Comparison of ENCODE assay signal across 8 cellular contexts in the genomic region with DNA sequence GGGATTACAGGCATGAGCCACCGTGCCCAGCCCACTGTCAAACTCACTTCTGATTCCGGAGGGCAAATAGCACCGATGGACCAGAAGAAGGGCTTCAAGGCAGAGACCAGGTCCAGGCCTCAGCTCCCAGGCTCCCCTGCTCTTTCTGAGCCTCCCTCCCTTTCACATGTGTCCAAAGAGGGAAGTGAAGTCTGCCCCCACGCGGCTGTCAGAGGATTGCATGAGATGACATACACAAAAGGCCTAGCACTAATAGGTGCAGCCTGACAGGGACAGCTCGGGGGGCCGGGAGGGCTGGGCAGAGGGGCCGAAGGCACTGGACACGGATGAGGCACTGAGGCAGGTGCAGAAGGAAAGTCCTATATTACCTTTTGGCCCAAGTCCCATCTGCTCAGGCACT. TPM values are rescaled to one million over a fixed set of nuclear protein-coding genes. Genes with fewer than 3 reads are reported as not detected.
A peak's percentile ranks its signal among the peaks of the same experiment; 100 is the strongest.
DNase-seq lines count a peak whose midpoint lies in the region; ATAC-seq and TF ChIP-seq lines count a peak whose summit lies in the region.
"Had no signal": no experiment of that assay in that cellular context is flagged by ENCODE, and none has a peak within 500 bp of the region (broad histone marks: within the 10 kb centered on the region; RNA-seq: fewer than 3 reads in every experiment).

No MANE protein-coding gene starts in this region.

- H3K9me3 ChIP-seq in mesenchymal stem cell (ENCODE audit: control insufficient read depth, low read length), result no peaks in the 10 kb centered on the region

- H4K8ac ChIP-seq in mesenchymal stem cell (ENCODE audit: low read length), result no peak overlapping the region

- TF ChIP-seq CTCF in GM10266 (IDR thresholded peaks at IDR 0.05; ENCODE audit: control insufficient read depth, insufficient read depth, low read depth, missing control alignments), result peak; percentile 51

- no peak overlapping the region for H3K23ac ChIP-seq in mesenchymal stem cell (ENCODE audit: low read length in 2 of 2)

- H3K4me1 Mint-ChIP-seq in activated CD8-positive, alpha-beta T cell treated with anti-CD3 and anti-CD28 coated beads, Interleukin-2, amount 10 ng/mL, durations not matched to agents 7 days and 5 days (ENCODE audit: low read depth), result no peaks in the 10 kb centered on the region

- peaks cover 5% of the 10 kb centered on the region for H3K4me1 ChIP-seq in mesenchymal stem cell (ENCODE audit: control insufficient read depth, insufficient read depth, low read depth, low read length)

- H3K14ac ChIP-seq in mesenchymal stem cell (ENCODE audit: low read length in 2 of 2), result no peak overlapping the region

- CTCF ChIA-PET in activated CD8-positive, alpha-beta T cell treated with anti-CD3 and anti-CD28 coated beads, Interleukin-2, amount 10 ng/mL, durations not matched to agents 7 days and 5 days (lab: Charles Lee), result no interaction called here

- H3K27ac ChIP-seq in mesenchymal stem cell (ENCODE audit: low read length, poor library complexity, severe bottlenecking), result no peak overlapping the region

- H3K18ac ChIP-seq in mesenchymal stem cell (ENCODE audit: low read depth in 1 of 2, low read length in 2 of 2), result peak overlapping the region in 1 of 2 experiments; percentile 21

- no peaks in the 10 kb centered on the region for H3K36me3 ChIP-seq in mesenchymal stem cell (ENCODE audit: control insufficient read depth in 1 of 2, insufficient read depth in 2 of 2, low read depth in 1 of 2, low read length in 2 of 2)

- no peak overlapping the region for H2BK5ac ChIP-seq in mesenchymal stem cell (ENCODE audit: low read depth, low read length, poor library complexity, severe bottlenecking)

- no peak overlapping the region for H3K4me3 Mint-ChIP-seq in activated CD8-positive, alpha-beta T cell treated with anti-CD3 and anti-CD28 coated beads, Interleukin-2, amount 10 ng/mL, durations not matched to agents 7 days and 5 days

- H2AFZ ChIP-seq in mesenchymal stem cell (ENCODE audit: low read depth, low read length), result no peak overlapping the region

- H4K91ac ChIP-seq in mesenchymal stem cell (ENCODE audit: low read length), result no peak overlapping the region

- H3K27me3 ChIP-seq in mesenchymal stem cell (ENCODE audit: control insufficient read depth in 1 of 2, insufficient read depth in 1 of 2, low read length in 2 of 2), result peaks cover 0 to 17% of the 10 kb centered on the region in 2 experiments

- DNase-seq in GM10266 (ENCODE audit: extremely low spot score) (peak; percentile 70), mesenchymal stem cell (peak; percentile 43), cerebellum (ENCODE audit: low spot score) (no peak), globus pallidus (ENCODE audit: low spot score) (no peak)
- DNase-seq in Jurkat, Clone E6-1 (ENCODE audit: low read depth, low spot score), result peak; percentile 21
- DNase-seq in activated CD8-positive, alpha-beta T cell treated with anti-CD3 and anti-CD28 coated beads, Interleukin-2, amount 10 ng/mL, durations not matched to agents 7 days and 5 days, result peak; percentile 34
- DNase-seq in central memory CD4-positive, alpha-beta T cell, result no peak

- H3K27me3 Mint-ChIP-seq in activated CD8-positive, alpha-beta T cell treated with anti-CD3 and anti-CD28 coated beads, Interleukin-2, amount 10 ng/mL, durations not matched to agents 7 days and 5 days (ENCODE audit: low read depth), result peaks cover 10% of the 10 kb centered on the region

- no peaks in the 10 kb centered on the region for H3K9me3 Mint-ChIP-seq in activated CD8-positive, alpha-beta T cell treated with anti-CD3 and anti-CD28 coated beads, Interleukin-2, amount 10 ng/mL, durations not matched to agents 7 days and 5 days (ENCODE audit: insufficient read depth)

- no peak overlapping the region for H3K4ac ChIP-seq in mesenchymal stem cell (ENCODE audit: low read depth in 1 of 2, low read length in 2 of 2)

- no peak overlapping the region for H2BK12ac ChIP-seq in mesenchymal stem cell (ENCODE audit: low read length in 2 of 2)

- no peak overlapping the region for H3K27ac Mint-ChIP-seq in activated CD8-positive, alpha-beta T cell treated with anti-CD3 and anti-CD28 coated beads, Interleukin-2, amount 10 ng/mL, durations not matched to agents 7 days and 5 days

- 46% methylated on average over 9 of the region's 9 CpGs for WGBS in mesenchymal stem cell

- no peak overlapping the region for H3K9ac ChIP-seq in mesenchymal stem cell (ENCODE audit: low read length)

- H2BK15ac ChIP-seq in mesenchymal stem cell (ENCODE audit: low read depth, poor library complexity, severe bottlenecking), result no peak overlapping the region

- H3K4me3 ChIP-seq in Jurkat, Clone E6-1 (ENCODE audit: low read length), result no peak overlapping the region
- no peak overlapping the region for H3K4me3 ChIP-seq in mesenchymal stem cell (ENCODE audit: insufficient read depth in 1 of 2, low read depth in 1 of 2, low read length in 2 of 2)

- H3K36me3 Mint-ChIP-seq in activated CD8-positive, alpha-beta T cell treated with anti-CD3 and anti-CD28 coated beads, Interleukin-2, amount 10 ng/mL, durations not matched to agents 7 days and 5 days (ENCODE audit: low read depth), result no peaks in the 10 kb centered on the region

- peak; percentile 53 for ATAC-seq in activated CD8-positive, alpha-beta T cell treated with anti-CD3 and anti-CD28 coated beads, Interleukin-2, amount 10 ng/mL, durations not matched to agents 7 days and 5 days

- no peak overlapping the region for H2AK5ac ChIP-seq in mesenchymal stem cell (ENCODE audit: low read length, severe bottlenecking)

- no peak overlapping the region for H3K4me2 ChIP-seq in mesenchymal stem cell (ENCODE audit: low read length, poor library complexity, severe bottlenecking)

- no peaks in the 10 kb centered on the region for H3K79me1 ChIP-seq in mesenchymal stem cell (replicated peaks; ENCODE audit: low read length, poor library complexity, severe bottlenecking)

- POLR2A ChIA-PET in activated CD8-positive, alpha-beta T cell treated with anti-CD3 and anti-CD28 coated beads, Interleukin-2, amount 10 ng/mL, durations not matched to agents 7 days and 5 days (lab: Charles Lee), result no interaction called here

- H2BK120ac ChIP-seq in mesenchymal stem cell (ENCODE audit: low read depth, low read length), result no peak overlapping the region

RNA-seq across cellular contexts. Expression of a gene that starts 16.1 kb away (rescaled TPM):
- not detected for polyA plus RNA-seq in Jurkat, Clone E6-1 (2012; ENCODE audit: insufficient read depth, insufficient read length)
- total RNA-seq in activated CD8-positive, alpha-beta T cell treated with anti-CD3 and anti-CD28 coated beads, Interleukin-2, amount 10 ng/mL, durations not matched to agents 7 days and 5 days, result under 1 TPM; 0.21 to 0.31 TPM
- 0.40 TPM for polyA plus RNA-seq in mesenchymal stem cell (2013, experiment 1 of 2)
- 0.15 TPM for polyA plus RNA-seq in mesenchymal stem cell (2013, experiment 2 of 2)
- total RNA-seq in cerebellum, result not detected

RNA-seq across cellular contexts. Expression of a gene that starts 29.6 kb away (rescaled TPM):
- not detected for polyA plus RNA-seq in Jurkat, Clone E6-1 (2012; ENCODE audit: insufficient read depth, insufficient read length)
- total RNA-seq in activated CD8-positive, alpha-beta T cell treated with anti-CD3 and anti-CD28 coated beads, Interleukin-2, amount 10 ng/mL, durations not matched to agents 7 days and 5 days, result not detected
- polyA plus RNA-seq in mesenchymal stem cell (2013, experiment 1 of 2), result not detected
- polyA plus RNA-seq in mesenchymal stem cell (2013, experiment 2 of 2), result not detected
- total RNA-seq in cerebellum, result not detected
- polyA plus RNA-seq: keratinocyte had no signal

Comparison
In these comparisons a context has a peak if more than half of its experiments do, and no peak if none do; other contexts are left out.
1. DNase-seq: peak in GM10266 (single experiment), Jurkat, Clone E6-1 (single experiment), activated CD8-positive, alpha-beta T cell treated with anti-CD3 and anti-CD28 coated beads, Interleukin-2, amount 10 ng/mL, durations not matched to agents 7 days and 5 days (single experiment) and mesenchymal stem cell (single experiment); none in central memory CD4-positive, alpha-beta T cell (single experiment), cerebellum (single experiment) and globus pallidus (single experiment).